29 cellular contexts compared by ENCODE assay signal in genomic region chr10:1766049-1766448, GRCh38. TPM values are rescaled to one million over a fixed set of nuclear protein-coding genes. Genes with fewer than 3 reads are reported as not detected.
A peak's percentile ranks its signal among the peaks of the same experiment; 100 is the strongest.
DNase-seq lines count a peak whose midpoint lies in the region; ATAC-seq, FAIRE-seq and TF ChIP-seq lines count a peak whose summit lies in the region.
"Had no signal": no experiment of that assay in that cellular context is flagged by ENCODE, and none has a peak within 500 bp of the region (broad histone marks: within the 10 kb centered on the region; RNA-seq: fewer than 3 reads in every experiment).

No MANE protein-coding gene starts in this region.

- H3K27me3 ChIP-seq in upper lobe of right lung (no peaks in the 10 kb centered on the region), SJCRH30 (no peaks in the 10 kb centered on the region)
- H3K27me3 ChIP-seq: BLaER1 treated with 17β-estradiol and CSF1 and Interleukin-3, amounts not matched to agents 10 nM and 100 nM had no signal

- peak overlapping the region; percentile 51 for H3K27ac Mint-ChIP-seq in activated naive CD4-positive, alpha-beta T cell treated with anti-CD3 and anti-CD28 coated beads, Interleukin-2, amount 50 U/mL, for 24 hours
- H3K27ac Mint-ChIP-seq in natural killer cell treated with Interleukin-12 subunit alpha and Interleukin-12 subunit beta and Interleukin-15 and Interleukin-18, amount 100 ng/mL, for 72 hours, result no peak overlapping the region
- H3K27ac Mint-ChIP-seq: B cell; CD4-positive, alpha-beta memory T cell; CD4-positive, CD25-positive, alpha-beta regulatory T cell; CD8-positive, alpha-beta memory T cell had no signal

- no peaks in the 10 kb centered on the region for H3K4me1 Mint-ChIP-seq in activated naive CD4-positive, alpha-beta T cell treated with anti-CD3 and anti-CD28 coated beads, Interleukin-2, amount 50 U/mL, for 24 hours
- no peaks in the 10 kb centered on the region for H3K4me1 Mint-ChIP-seq in natural killer cell treated with Interleukin-12 subunit alpha and Interleukin-12 subunit beta and Interleukin-15 and Interleukin-18, amount 100 ng/mL, for 72 hours (ENCODE audit: low read depth in 2 of 2)
- H3K4me1 Mint-ChIP-seq: B cell; CD4-positive, alpha-beta memory T cell; CD4-positive, CD25-positive, alpha-beta regulatory T cell; CD8-positive, alpha-beta memory T cell had no signal

- H3K4me3 Mint-ChIP-seq in activated naive CD4-positive, alpha-beta T cell treated with anti-CD3 and anti-CD28 coated beads, Interleukin-2, amount 50 U/mL, for 24 hours, result no peak overlapping the region
- H3K4me3 Mint-ChIP-seq in natural killer cell treated with Interleukin-12 subunit alpha and Interleukin-12 subunit beta and Interleukin-15 and Interleukin-18, amount 100 ng/mL, for 72 hours, result no peak overlapping the region
- H3K4me3 Mint-ChIP-seq: B cell; CD4-positive, alpha-beta memory T cell; CD4-positive, CD25-positive, alpha-beta regulatory T cell; CD8-positive, alpha-beta memory T cell had no signal

- H3K9me3 ChIP-seq in upper lobe of right lung (no peaks in the 10 kb centered on the region), kidney (ENCODE audit: control insufficient read depth in 1 of 2, low read length in 2 of 2) (no peaks in the 10 kb centered on the region), SJCRH30 (replicated peaks) (no peaks in the 10 kb centered on the region)
- H3K9me3 ChIP-seq: A549 had no signal

- no peaks in the 10 kb centered on the region for H3K27me3 Mint-ChIP-seq in activated naive CD4-positive, alpha-beta T cell treated with anti-CD3 and anti-CD28 coated beads, Interleukin-2, amount 50 U/mL, for 24 hours
- H3K27me3 Mint-ChIP-seq in natural killer cell treated with Interleukin-12 subunit alpha and Interleukin-12 subunit beta and Interleukin-15 and Interleukin-18, amount 100 ng/mL, for 72 hours, result peaks cover 0 to 8% of the 10 kb centered on the region in 2 donors
- H3K27me3 Mint-ChIP-seq: CD4-positive, CD25-positive, alpha-beta regulatory T cell had no signal

- H3K36me3 Mint-ChIP-seq in activated naive CD4-positive, alpha-beta T cell treated with anti-CD3 and anti-CD28 coated beads, Interleukin-2, amount 50 U/mL, for 24 hours, result no peaks in the 10 kb centered on the region
- H3K36me3 Mint-ChIP-seq in natural killer cell treated with Interleukin-12 subunit alpha and Interleukin-12 subunit beta and Interleukin-15 and Interleukin-18, amount 100 ng/mL, for 72 hours, result no peaks in the 10 kb centered on the region
- H3K36me3 Mint-ChIP-seq: CD4-positive, alpha-beta memory T cell; CD4-positive, CD25-positive, alpha-beta regulatory T cell; CD8-positive, alpha-beta memory T cell had no signal

- TF ChIP-seq CTCF in upper lobe of right lung (IDR thresholded peaks at IDR 0.05), result no peak
- no peak for TF ChIP-seq CTCF in kidney (IDR thresholded peaks at IDR 0.05; ENCODE audit: borderline replicate concordance, extremely low read depth, insufficient read depth)

- DNase-seq in activated naive CD4-positive, alpha-beta T cell treated with Interleukin-2 at 50 U/mL for 16 hours, result no peak
- no peak for DNase-seq in natural killer cell treated with Interleukin-12 subunit alpha and Interleukin-12 subunit beta and Interleukin-15 and Interleukin-18, amount 100 ng/mL, for 72 hours (ENCODE audit: low spot score)
- DNase-seq in upper lobe of right lung (no peak), kidney (no peak), CD1c-positive myeloid dendritic cell (ENCODE audit: extremely low spot score) (no peak), SJCRH30 (no peak)
- DNase-seq: AML-193; CD4-positive, alpha-beta memory T cell; CD4-positive, CD25-positive, alpha-beta regulatory T cell; CD8-positive, alpha-beta memory T cell; COR-L47; DMS 273 treated with DMSO at 0.1 percent for 48 hours; DMS153; DMS53; DMS79; DND-41; EL; GDM1 had no signal

- peak; percentile 9 to 40 for ATAC-seq in natural killer cell treated with Interleukin-12 subunit alpha and Interleukin-12 subunit beta and Interleukin-15 and Interleukin-18, amount 100 ng/mL, for 72 hours
- peak; percentile 53 for ATAC-seq in upper lobe of right lung
- ATAC-seq: A549, GM12878 had no signal

- intact Hi-C loops in upper lobe of right lung (cut with DNase I), result no loop called here
- intact Hi-C loops in kidney (cut with DNase I), result no loop called here

- H3K36me3 ChIP-seq in upper lobe of right lung (no peaks in the 10 kb centered on the region), kidney (ENCODE audit: control insufficient read depth in 1 of 2, insufficient read depth in 2 of 2, low read length in 2 of 2) (no peaks in the 10 kb centered on the region), SJCRH30 (no peaks in the 10 kb centered on the region)
- H3K36me3 ChIP-seq: BLaER1 treated with 17β-estradiol and CSF1 and Interleukin-3, amounts not matched to agents 10 nM and 100 nM had no signal

- no peaks in the 10 kb centered on the region for H3K9me3 Mint-ChIP-seq in activated naive CD4-positive, alpha-beta T cell treated with anti-CD3 and anti-CD28 coated beads, Interleukin-2, amount 50 U/mL, for 24 hours
- no peaks in the 10 kb centered on the region for H3K9me3 Mint-ChIP-seq in natural killer cell treated with Interleukin-12 subunit alpha and Interleukin-12 subunit beta and Interleukin-15 and Interleukin-18, amount 100 ng/mL, for 72 hours

- H3K4me1 ChIP-seq in upper lobe of right lung (no peaks in the 10 kb centered on the region), kidney (ENCODE audit: control insufficient read depth in 1 of 2, insufficient read depth in 1 of 2, low read depth in 1 of 2, low read length in 2 of 2) (no peaks in the 10 kb centered on the region), SJCRH30 (no peaks in the 10 kb centered on the region)
- H3K4me1 ChIP-seq: A549; BLaER1 treated with 17β-estradiol and CSF1 and Interleukin-3, amounts not matched to agents 10 nM and 100 nM had no signal

- no peak overlapping the region for H3K9ac ChIP-seq in kidney (ENCODE audit: low read length in 2 of 2)
- H3K9ac ChIP-seq: BLaER1 treated with 17β-estradiol and CSF1 and Interleukin-3, amounts not matched to agents 10 nM and 100 nM had no signal

- no peak overlapping the region for H3K27ac ChIP-seq in upper lobe of right lung
- no peak overlapping the region for H3K27ac ChIP-seq in kidney (ENCODE audit: low read depth in 2 of 2, low read length in 2 of 2)
- no peak overlapping the region for H3K27ac ChIP-seq in SJCRH30
- H3K27ac ChIP-seq: 22Rv1; A549; BLaER1 treated with 17β-estradiol and CSF1 and Interleukin-3, amounts not matched to agents 10 nM and 100 nM; C4-2B had no signal

- FAIRE-seq in kidney (lab: Jason Lieb, UNC), result no peak
- FAIRE-seq: A549, GM12878, GM12892, GM18507 had no signal

- H3K4me3 ChIP-seq in upper lobe of right lung (no peak overlapping the region), kidney (ENCODE audit: low read length in 2 of 2) (no peak overlapping the region), SJCRH30 (no peak overlapping the region)
- H3K4me3 ChIP-seq: A549; BLaER1 treated with 17β-estradiol and CSF1 and Interleukin-3, amounts not matched to agents 10 nM and 100 nM; GM12878 had no signal

RNA-seq across cellular contexts. Expression of gene ADARB2, which starts 28.7 kb away (rescaled TPM):
- not detected for total RNA-seq in natural killer cell treated with Interleukin-12 subunit alpha and Interleukin-12 subunit beta and Interleukin-15 and Interleukin-18, amount 100 ng/mL, for 72 hours
- total RNA-seq in upper lobe of right lung (1.2 TPM), kidney (1.0 TPM)
- polyA plus RNA-seq in kidney (ENCODE audit: insufficient read depth, low read depth, low replicate concordance), result 1.3 TPM
- 0.10 TPM in 1 of 2 replicates, not detected in the other for total RNA-seq in SJCRH30 (2014; rRNA removed; shearing (Covaris generic))
- total RNA-seq: CD8-positive, alpha-beta memory T cell; G401 had no signal
- polyA plus RNA-seq: A549; BJ; CD4-positive, alpha-beta memory T cell; CD8-positive, alpha-beta memory T cell had no signal
